In the genomic region with DNA sequence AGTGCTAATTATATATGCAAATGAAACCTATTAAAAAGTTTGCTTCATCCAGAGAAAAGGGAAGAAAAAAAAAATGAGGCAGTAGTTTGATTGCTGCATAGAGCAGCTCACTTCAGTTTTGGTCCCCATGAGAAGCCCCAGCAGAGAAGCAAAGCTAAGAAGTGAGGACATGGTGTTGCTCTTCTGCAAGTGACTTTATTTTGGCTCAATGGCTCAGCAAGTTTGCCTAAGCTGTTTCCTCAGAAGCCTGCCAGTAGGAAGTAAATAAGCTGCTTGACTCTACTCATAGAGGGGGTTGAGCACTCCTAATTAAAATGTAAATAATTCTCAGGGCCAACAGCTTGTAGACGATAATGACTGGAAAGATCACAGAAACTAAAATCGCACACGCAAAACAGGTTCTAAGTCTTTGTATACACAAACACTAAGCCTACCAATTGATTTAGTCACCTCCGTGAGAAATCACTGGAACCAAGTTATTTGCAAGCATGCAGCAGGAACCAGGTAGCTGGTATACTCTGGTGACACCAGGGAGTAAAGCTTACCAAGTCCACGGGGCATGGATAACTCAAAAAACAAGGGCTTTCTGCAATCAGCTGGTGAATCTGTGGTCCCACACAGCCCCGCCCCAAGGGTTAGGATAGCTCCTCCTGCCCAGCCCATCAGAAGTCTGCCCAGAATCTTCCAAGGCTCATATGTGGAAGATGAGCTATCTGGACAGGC, we compare ENCODE assay signal across 8 cellular contexts. TPM values are rescaled to one million over a fixed set of nuclear protein-coding genes. Genes with fewer than 3 reads are reported as not detected.
A peak's percentile ranks its signal among the peaks of the same experiment; 100 is the strongest.
DNase-seq lines count a peak whose midpoint lies in the region; ATAC-seq, FAIRE-seq and TF ChIP-seq lines count a peak whose summit lies in the region.

No MANE protein-coding gene starts in this region.

- H3K9me3 Mint-ChIP-seq in stimulated activated naive B cell treated with anti-CD40 and anti-IgM and Interleukin-4, amounts not matched to agents 10 μg/mL and 1 μg/mL and 100 μg/mL, for 72 hours: no peaks in the 10 kb centered on the region

- peak overlapping the region; percentile 51 for H2AFZ ChIP-seq in endothelial cell of umbilical vein (ENCODE audit: low read depth, low read length)

- H3K27me3 ChIP-seq in endothelial cell of umbilical vein (ENCODE audit: control insufficient read depth in 2 of 2, insufficient read depth in 2 of 2, low read length in 2 of 2): no peaks in the 10 kb centered on the region

- no peaks in the 10 kb centered on the region for H3K9me1 ChIP-seq in endothelial cell of umbilical vein (replicated peaks; ENCODE audit: control insufficient read depth, extremely low read depth, insufficient read depth, low read length)

- POLR2A ChIA-PET in endothelial cell of umbilical vein (lab: Charles Lee): interaction anchor here (2.4 kb wide), 1 partner anchor 39 kb away, joined by 25 read pairs; a partner anchor contains a TSS

- peak overlapping the region; percentile 73 for H3K27ac Mint-ChIP-seq in stimulated activated naive B cell treated with anti-CD40 and anti-IgM and Interleukin-4, amounts not matched to agents 10 μg/mL and 1 μg/mL and 100 μg/mL, for 72 hours

- no peaks in the 10 kb centered on the region for H3K79me2 ChIP-seq in endothelial cell of umbilical vein (ENCODE audit: control insufficient read depth, insufficient read depth, low read length)

- TF ChIP-seq POLR2A in endothelial cell of umbilical vein (IDR thresholded peaks at IDR 0.05; ENCODE audit: low read depth, low read length): no peak

- dilution Hi-C loops in endothelial cell of umbilical vein (cut with MboI; ENCODE audit: extremely low pct_ligation_motif_present, low sequenced_read_pairs): no loop called here

- peaks cover 22% of the 10 kb centered on the region for H3K4me1 ChIP-seq in endothelial cell of umbilical vein (ENCODE audit: control insufficient read depth, extremely low read depth, insufficient read depth, low read length)

- no peaks in the 10 kb centered on the region for H4K20me1 ChIP-seq in endothelial cell of umbilical vein (replicated peaks; ENCODE audit: control insufficient read depth, extremely low read depth, insufficient read depth, low read length)

- H3K27ac ChIP-seq in endothelial cell of umbilical vein (ENCODE audit: insufficient read depth, low read depth, low read length): peak overlapping the region; percentile 77

- CTCF ChIA-PET in endothelial cell of umbilical vein (lab: Charles Lee): interaction anchor here (0.9 to 1.8 kb wide), 12 partner anchors 10 to 524 kb away, joined by 3 to 10 read pairs (median 4); a partner anchor contains a TSS

- peak; percentile 14 for ATAC-seq in GM21447 (IDR thresholded peaks at IDR 0.05; ENCODE audit: unreplicated experiment)
- peak; percentile 39 to 44 for ATAC-seq in stimulated activated naive B cell treated with anti-CD40 and anti-IgM and Interleukin-4, amounts not matched to agents 10 μg/mL and 1 μg/mL and 100 μg/mL, for 72 hours (replicated peaks)

- H3K9ac ChIP-seq in endothelial cell of umbilical vein (replicated peaks; ENCODE audit: extremely low read depth, insufficient read depth, low read length): peak overlapping the region; percentile 29

- no TSS peak for BruUV-seq in endothelial cell of umbilical vein (replicated peaks; lab: Mats Ljungman, UMichigan)

- H3K4me2 ChIP-seq in endothelial cell of umbilical vein (ENCODE audit: insufficient read depth, low read length): peak overlapping the region; percentile 69

- peaks cover 19 to 30% of the 10 kb centered on the region in 2 donors for H3K4me1 Mint-ChIP-seq in stimulated activated naive B cell treated with anti-CD40 and anti-IgM and Interleukin-4, amounts not matched to agents 10 μg/mL and 1 μg/mL and 100 μg/mL, for 72 hours

- H3K4me3 Mint-ChIP-seq in stimulated activated naive B cell treated with anti-CD40 and anti-IgM and Interleukin-4, amounts not matched to agents 10 μg/mL and 1 μg/mL and 100 μg/mL, for 72 hours: peak overlapping the region; percentile 23 to 59

- H3K27me3 Mint-ChIP-seq in stimulated activated naive B cell treated with anti-CD40 and anti-IgM and Interleukin-4, amounts not matched to agents 10 μg/mL and 1 μg/mL and 100 μg/mL, for 72 hours: no peaks in the 10 kb centered on the region

- H3K36me3 Mint-ChIP-seq in stimulated activated naive B cell treated with anti-CD40 and anti-IgM and Interleukin-4, amounts not matched to agents 10 μg/mL and 1 μg/mL and 100 μg/mL, for 72 hours: no peaks in the 10 kb centered on the region

- intact Hi-C loops in endothelial cell of umbilical vein (cut with micrococcal nuclease): loop anchor here (5.0 kb wide), 1 partner anchor 39 kb away; a partner anchor contains a TSS

- DNase-seq in DMS79 treated with DMSO at 0.1 percent for 48 hours (lab: John Stamatoyannopoulos, UW): peak; percentile 12
- peak; percentile 11 for DNase-seq in NCI-H69 (lab: John Stamatoyannopoulos, UW)
- DNase-seq in endothelial cell of umbilical vein (ENCODE audit: low read depth, low spot score): no peak
- no peak for DNase-seq in stimulated activated naive B cell treated with anti-CD40 and anti-IgM and Interleukin-4, amounts not matched to agents 10 μg/mL and 1 μg/mL and 100 μg/mL, for 72 hours
- no peak for DNase-seq in SHP77 treated with DMSO at 0.1 percent for 48 hours (lab: John Stamatoyannopoulos, UW)
- DNase-seq in NCI-H1436 treated with DMSO at 0.1 percent for 48 hours (lab: John Stamatoyannopoulos, UW): no peak
- DNase-seq in activated CD4-positive, alpha-beta T cell treated with anti-CD3 and anti-CD28 coated beads, Interleukin-2, amount 50 U/mL, for 4 hours: no peak

- no peak for TF ChIP-seq CTCF in endothelial cell of umbilical vein (IDR thresholded peaks at IDR 0.05; ENCODE audit: extremely low read depth in 1 of 2, insufficient read depth in 1 of 2, low read depth in 1 of 2, low read length in 2 of 2)

- H3K4me3 ChIP-seq in endothelial cell of umbilical vein (replicated peaks in 1 of 3; ENCODE audit: insufficient read depth in 1 of 3, low read depth in 1 of 3, low read length in 3 of 3): peak overlapping the region in 1 of 3 experiments; percentile 3

- no peaks in the 10 kb centered on the region for H3K9me3 ChIP-seq in endothelial cell of umbilical vein (replicated peaks; ENCODE audit: control insufficient read depth, insufficient read depth, low read length)

- no peak for FAIRE-seq in endothelial cell of umbilical vein (lab: Jason Lieb, UNC)

- H3K36me3 ChIP-seq in endothelial cell of umbilical vein (ENCODE audit: control insufficient read depth in 2 of 2, extremely low read depth in 1 of 2, insufficient read depth in 2 of 2, low read length in 2 of 2): no peaks in the 10 kb centered on the region

TF ChIP-seq in endothelial cell of umbilical vein, 7 proteins besides CTCF, POLR2A, EP300 and RAD21:
- TF ChIP-seq MYC (IDR thresholded peaks at IDR 0.05; ENCODE audit: low read depth, low read length): no peak
- TF ChIP-seq, protein P1, sequence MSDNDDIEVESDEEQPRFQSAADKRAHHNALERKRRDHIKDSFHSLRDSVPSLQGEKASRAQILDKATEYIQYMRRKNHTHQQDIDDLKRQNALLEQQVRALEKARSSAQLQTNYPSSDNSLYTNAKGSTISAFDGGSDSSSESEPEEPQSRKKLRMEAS (IDR thresholded peaks at IDR 0.05; ENCODE audit: insufficient read depth, insufficient read length): no peak
- no peak for TF ChIP-seq POLR2AphosphoS5 (IDR thresholded peaks at IDR 0.05; ENCODE audit: insufficient read depth, low read depth, low read length)
TF ChIP-seq in endothelial cell of umbilical vein: peak in this region for 0.

RNA-seq across cellular contexts. Expression of a gene that starts 39.7 kb away (rescaled TPM):
- 42.4 and 47.6 TPM in 2 replicates for total RNA-seq in endothelial cell of umbilical vein
- 9.1 and 14.7 TPM in 2 replicates for polyA plus RNA-seq in endothelial cell of umbilical vein
- 4.4 and 6.3 TPM in 2 replicates for polyA plus RNA-seq in endothelial cell of umbilical vein (2011; cell fraction: cytosol; rRNA removed)
- 98.7 and 150 TPM in 2 replicates for polyA plus RNA-seq in endothelial cell of umbilical vein (2011; cell fraction: nucleus; rRNA removed)
- 34.6 and 55.6 TPM in 2 replicates for polyA plus RNA-seq in endothelial cell of umbilical vein (2012)
- polyA minus RNA-seq in endothelial cell of umbilical vein: 31.0 and 38.3 TPM in 2 replicates
- 9.1 TPM for polyA minus RNA-seq in endothelial cell of umbilical vein (2011; cell fraction: cytosol; rRNA and poly(A)+ RNA removed)
- polyA minus RNA-seq in endothelial cell of umbilical vein (2011; cell fraction: nucleus; rRNA and poly(A)+ RNA removed): 136 and 161 TPM in 2 replicates

Comparison
In these comparisons a context has a peak if more than half of its experiments do, and no peak if none do; other contexts are left out.
1. DNase-seq: peak in DMS79 treated with DMSO at 0.1 percent for 48 hours (single experiment) and NCI-H69 (single experiment); none in endothelial cell of umbilical vein (single experiment), stimulated activated naive B cell treated with anti-CD40 and anti-IgM and Interleukin-4, amounts not matched to agents 10 μg/mL and 1 μg/mL and 100 μg/mL, for 72 hours (single experiment), SHP77 treated with DMSO at 0.1 percent for 48 hours (single experiment), NCI-H1436 treated with DMSO at 0.1 percent for 48 hours (single experiment) and activated CD4-positive, alpha-beta T cell treated with anti-CD3 and anti-CD28 coated beads, Interleukin-2, amount 50 U/mL, for 4 hours (0 of 2).